24 cellular contexts compared by ENCODE assay signal in genomic region chr15:57655809-57656208, GRCh38. TPM values are rescaled to one million over a fixed set of nuclear protein-coding genes. Genes with fewer than 3 reads are reported as not detected.
DNase-seq lines count a peak whose midpoint lies in the region; ATAC-seq and TF ChIP-seq lines count a peak whose summit lies in the region.
"Had no signal": no experiment of that assay in that cellular context is flagged by ENCODE, and none has a peak within 500 bp of the region (broad histone marks: within the 10 kb centered on the region; RNA-seq: fewer than 3 reads in every experiment).

No MANE protein-coding gene starts in this region.

- no peak overlapping the region for H2BK15ac ChIP-seq in neuronal stem cell (ENCODE audit: low read length)

- BruUV-seq in Panc1 (replicated peaks; lab: Mats Ljungman, UMichigan): no TSS peak

- H3K9me3 ChIP-seq in heart left ventricle: no peaks in the 10 kb centered on the region
- no peaks in the 10 kb centered on the region for H3K9me3 ChIP-seq in Panc1 (ENCODE audit: control insufficient read depth, insufficient read depth, low read depth, low read length)
- no peaks in the 10 kb centered on the region for H3K9me3 ChIP-seq in psoas muscle
- H3K9me3 ChIP-seq in neuronal stem cell (replicated peaks in 1 of 2; ENCODE audit: control insufficient read depth in 2 of 2, insufficient read depth in 1 of 2, low read depth in 1 of 2, low read length in 2 of 2): no peaks in the 10 kb centered on the region
- H3K9me3 ChIP-seq: ascending aorta, ovary, sigmoid colon, uterus had no signal

- TF ChIP-seq CTCF in heart left ventricle (IDR thresholded peaks at IDR 0.05) (peak in 3 of 12 donors; percentile 8 to 27 (median 20)), Panc1 (IDR thresholded peaks at IDR 0.05) (peak; percentile 18; the same call in 1 of the 2 replicates), fibroblast of pulmonary artery (IDR thresholded peaks at IDR 0.05; ENCODE audit: low read length, missing control alignments) (peak; percentile 1), psoas muscle (IDR thresholded peaks at IDR 0.05) (peak; percentile 8)

- ATAC-seq in heart left ventricle (peak in 1 of 4 donors; percentile 10), left cardiac atrium (no peak), Panc1 (no peak), psoas muscle (peak in 2 of 4 donors; percentile 49 to 74), GM19351 (IDR thresholded peaks at IDR 0.05; ENCODE audit: unreplicated experiment) (no peak)
- ATAC-seq: effector memory CD8-positive, alpha-beta T cell; naive thymus-derived CD4-positive, alpha-beta T cell had no signal

- no peak overlapping the region for H3K18ac ChIP-seq in neuronal stem cell (ENCODE audit: low read length)

- peaks cover 0 to 44% (median 17%) of the 10 kb centered on the region in 12 donors for H3K4me1 ChIP-seq in heart left ventricle
- no peaks in the 10 kb centered on the region for H3K4me1 ChIP-seq in Panc1 (ENCODE audit: control insufficient read depth, insufficient read depth, low read length)
- no peaks in the 10 kb centered on the region for H3K4me1 ChIP-seq in psoas muscle
- peaks cover 0 to 2% of the 10 kb centered on the region in 2 donors for H3K4me1 ChIP-seq in neuronal stem cell (ENCODE audit: control insufficient read depth in 2 of 2, insufficient read depth in 1 of 2, low read depth in 1 of 2, low read length in 2 of 2)
- H3K4me1 ChIP-seq: ascending aorta, sigmoid colon, uterus had no signal

- intact Hi-C loops in heart left ventricle (cut with DNase I): loop anchor here in 1 of 10 donors (5.0 kb wide), 1 partner anchor 94 kb away; no protein-coding TSS in a partner anchor
- intact Hi-C loops in left cardiac atrium (cut with DNase I): no loop called here
- intact Hi-C loops in Panc1 (cut with micrococcal nuclease; ENCODE audit: unreplicated experiment): no loop called here
- intact Hi-C loops in psoas muscle (cut with DNase I): loop anchor here (2.0 to 5.0 kb wide), 2 partner anchors 94 to 95 kb away; no protein-coding TSS in a partner anchor

- no peak overlapping the region for H3K14ac ChIP-seq in neuronal stem cell (ENCODE audit: low read length)

- POLR2A ChIA-PET in Panc1 (lab: Charles Lee): no interaction called here

- H2BK120ac ChIP-seq in neuronal stem cell (ENCODE audit: low read depth, low read length): no peak overlapping the region

- H4K91ac ChIP-seq in neuronal stem cell (ENCODE audit: low read depth, low read length, poor library complexity): no peak overlapping the region

- no peak for DNase-seq in heart left ventricle
- DNase-seq in left cardiac atrium: no peak
- DNase-seq in Panc1 (ENCODE audit: low read depth, low spot score): no peak
- DNase-seq in fibroblast of pulmonary artery (ENCODE audit: low read depth): peak; percentile 22
- no peak for DNase-seq in psoas muscle
- DNase-seq in neuronal stem cell (ENCODE audit: low spot score): no peak
- no peak for DNase-seq in activated naive CD4-positive, alpha-beta T cell treated with Interleukin-2 at 50 U/mL for 16 hours
- DNase-seq: activated naive CD4-positive, alpha-beta T cell treated with anti-CD3 and anti-CD28 coated beads, Interleukin-2, amount 50 U/mL, for 16 hours; activated T-cell treated with anti-CD3 and anti-CD28 coated beads, Interleukin-2, amount 50 U/mL, for 48 hours; Calu3; effector memory CD8-positive, alpha-beta T cell; hypothalamus; IMR-90; islet precursor cell; mesendoderm; naive thymus-derived CD4-positive, alpha-beta T cell; NCI-H187 treated with DMSO at 0.1 percent for 48 hours; NCI-H345; ovary; sigmoid colon; uterus had no signal

- no peak overlapping the region for H2AFZ ChIP-seq in neuronal stem cell (ENCODE audit: low read length)

- no peak overlapping the region for H2AK5ac ChIP-seq in neuronal stem cell (ENCODE audit: low read depth, low read length)

- no peak overlapping the region for H4K8ac ChIP-seq in neuronal stem cell (ENCODE audit: low read depth, low read length)

- TF ChIP-seq POLR2A in heart left ventricle (IDR thresholded peaks at IDR 0.05): no peak

- no peak overlapping the region for H3K4me2 ChIP-seq in neuronal stem cell (ENCODE audit: insufficient read depth, low read length, poor library complexity, severe bottlenecking)

- in situ Hi-C loops in Panc1 (cut with HindIII; ENCODE audit: low pct_unique_long_range_greater_than_20kb, low sequenced_read_pairs): no loop called here

- no peak overlapping the region for H3K4me3 ChIP-seq in heart left ventricle
- H3K4me3 ChIP-seq in Panc1 (ENCODE audit: low read depth in 2 of 2, low read length in 2 of 2): no peak overlapping the region
- H3K4me3 ChIP-seq in fibroblast of pulmonary artery (replicated peaks; ENCODE audit: low read depth, low read length): no peak overlapping the region
- no peak overlapping the region for H3K4me3 ChIP-seq in psoas muscle
- no peak overlapping the region for H3K4me3 ChIP-seq in neuronal stem cell (ENCODE audit: low read length in 2 of 2)
- H3K4me3 ChIP-seq: ascending aorta, ovary, sigmoid colon, uterus had no signal

- peak overlapping the region in 9 of 12 donors; percentile 8 to 72 (median 63) for H3K27ac ChIP-seq in heart left ventricle
- H3K27ac ChIP-seq in Panc1 (ENCODE audit: low read length): no peak overlapping the region
- no peak overlapping the region for H3K27ac ChIP-seq in psoas muscle
- no peak overlapping the region for H3K27ac ChIP-seq in neuronal stem cell (replicated peaks; ENCODE audit: low read length)
- H3K27ac ChIP-seq: ascending aorta, ovary, RWPE1, sigmoid colon, uterus had no signal

- H3K27me3 ChIP-seq in heart left ventricle (no peaks in the 10 kb centered on the region), Panc1 (ENCODE audit: control insufficient read depth, insufficient read depth, low read length) (peaks cover 11% of the 10 kb centered on the region), psoas muscle (ENCODE audit: insufficient read depth in 3 of 3, low read length in 2 of 3) (no peaks in the 10 kb centered on the region), neuronal stem cell (ENCODE audit: control insufficient read depth in 3 of 3, insufficient read depth in 3 of 3, low read depth in 1 of 3, low read length in 3 of 3) (peaks cover 0 to 33% (median 0%) of the 10 kb centered on the region in 3 experiments)
- H3K27me3 ChIP-seq: ascending aorta, ovary, sigmoid colon, uterus had no signal

- no peak overlapping the region for H2BK5ac ChIP-seq in neuronal stem cell (ENCODE audit: low read length)

- H2BK12ac ChIP-seq in neuronal stem cell (ENCODE audit: low read length): no peak overlapping the region

- CTCF ChIA-PET in Panc1 (lab: Charles Lee): no interaction called here

- no peak overlapping the region for H3K23ac ChIP-seq in neuronal stem cell (ENCODE audit: low read depth, low read length, poor library complexity)

- H3K9ac ChIP-seq in neuronal stem cell (ENCODE audit: low read depth, low read length, poor library complexity): no peak overlapping the region

- no peak overlapping the region for H3K4ac ChIP-seq in neuronal stem cell (ENCODE audit: low read length)

- WGBS in heart left ventricle, 4 donors: 64 to 73% (median 70%) methylated on average over 1 of the region's 1 CpG
- WGBS in psoas muscle, 3 donors: 88 to 100% (median 89%) methylated on average over 1 of the region's 1 CpG
- no CpG with 5 or more reads among the region's 1 CpG for WGBS in neuronal stem cell (ENCODE audit: extremely low coverage in 2 of 2, insufficient read length in 2 of 2, insufficient replicate concordance in 1 of 2), 2 donors

- no peaks in the 10 kb centered on the region for H3K79me1 ChIP-seq in neuronal stem cell (ENCODE audit: low read depth, low read length)

- peaks cover 0 to 36% (median 1%) of the 10 kb centered on the region in 9 donors for H3K36me3 ChIP-seq in heart left ventricle
- no peaks in the 10 kb centered on the region for H3K36me3 ChIP-seq in Panc1 (ENCODE audit: control insufficient read depth, insufficient read depth, low read length)
- no peaks in the 10 kb centered on the region for H3K36me3 ChIP-seq in psoas muscle (ENCODE audit: insufficient read depth in 1 of 2, low read depth in 1 of 2)
- no peaks in the 10 kb centered on the region for H3K36me3 ChIP-seq in neuronal stem cell (replicated peaks in 1 of 2; ENCODE audit: control insufficient read depth in 2 of 2, insufficient read depth in 2 of 2, low read length in 2 of 2)
- H3K36me3 ChIP-seq: ascending aorta, ovary, sigmoid colon, uterus had no signal

RNA-seq across cellular contexts. Expression of gene POLR2M, which starts 50.7 kb away (rescaled TPM):
- total RNA-seq in heart left ventricle (100 to 1,000 TPM in 1 of 9 donors, 10 to 100 TPM in 8; 23.6 to 243 (median 52.8) TPM), left cardiac atrium (10 to 100 TPM; 45.6 to 51.2 TPM), Panc1 (2021; ENCODE audit: unreplicated experiment) (76.6 TPM), psoas muscle (100 to 1,000 TPM in 2 of 4 donors, 10 to 100 TPM in 2; 81.2 to 114 (median 94.2) TPM)
- polyA plus RNA-seq in heart left ventricle (100 to 1,000 TPM in 1 of 2 donors, 10 to 100 TPM in 1; 17.4 to 210 TPM), psoas muscle (100 to 1,000 TPM in 2 of 3 donors, 10 to 100 TPM in 1; 78.0 to 403 (median 131) TPM)
- 25.0 TPM for polyA plus RNA-seq in Panc1 (2012; ENCODE audit: insufficient read length)
- polyA plus RNA-seq in neuronal stem cell (2013, experiment 1 of 2): 173 TPM
- polyA plus RNA-seq in neuronal stem cell (2013, experiment 2 of 2): 182 TPM

Comparison
In these comparisons a context has a peak if more than half of its experiments do, and no peak if none do; other contexts are left out.
1. H3K27ac ChIP-seq: peak in heart left ventricle (9 of 12); none in Panc1 (single experiment), psoas muscle (single experiment) and neuronal stem cell (single experiment).
2. intact Hi-C loops: an anchor here in psoas muscle (2.0 to 5.0 kb wide); none called in left cardiac atrium and Panc1.